ENCODE assay signal across 8 cellular contexts in genomic region chr18:47215554-47216138, GRCh38.
A peak's percentile ranks its signal among the peaks of the same experiment; 100 is the strongest.
DNase-seq lines count a peak whose midpoint lies in the region; ATAC-seq and TF ChIP-seq lines count a peak whose summit lies in the region.

No MANE protein-coding gene starts in this region.

- no peaks in the 10 kb centered on the region for H3K36me3 Mint-ChIP-seq in activated naive CD4-positive, alpha-beta T cell treated with anti-CD3 and anti-CD28 coated beads, Interleukin-2, amount 10 ng/mL, durations not matched to agents 7 days and 5 days

- CTCF ChIA-PET in activated naive CD4-positive, alpha-beta T cell treated with anti-CD3 and anti-CD28 coated beads, Interleukin-2, amount 10 ng/mL, durations not matched to agents 7 days and 5 days (lab: Charles Lee): interaction anchor here (0.7 to 2.6 kb wide), 9 partner anchors 11 to 777 kb away, joined by 3 to 11 read pairs (median 6); no protein-coding TSS in a partner anchor

- peak; percentile 60 for TF ChIP-seq CTCF in fibroblast of pulmonary artery (IDR thresholded peaks at IDR 0.05; ENCODE audit: low read length, missing control alignments)

- no peak overlapping the region for H3K27ac Mint-ChIP-seq in activated naive CD4-positive, alpha-beta T cell treated with anti-CD3 and anti-CD28 coated beads, Interleukin-2, amount 10 ng/mL, durations not matched to agents 7 days and 5 days

- ATAC-seq in SK-N-SH treated with all-trans-retinoic acid at 6 μM for 48 hours: peak; percentile 88

- H3K27me3 Mint-ChIP-seq in activated naive CD4-positive, alpha-beta T cell treated with anti-CD3 and anti-CD28 coated beads, Interleukin-2, amount 10 ng/mL, durations not matched to agents 7 days and 5 days: peaks cover 16% of the 10 kb centered on the region

- H3K4me3 Mint-ChIP-seq in activated naive CD4-positive, alpha-beta T cell treated with anti-CD3 and anti-CD28 coated beads, Interleukin-2, amount 10 ng/mL, durations not matched to agents 7 days and 5 days: no peak overlapping the region

- H3K4me3 ChIP-seq in fibroblast of pulmonary artery (replicated peaks; ENCODE audit: low read depth, low read length): no peak overlapping the region

- no peaks in the 10 kb centered on the region for H3K9me3 Mint-ChIP-seq in activated naive CD4-positive, alpha-beta T cell treated with anti-CD3 and anti-CD28 coated beads, Interleukin-2, amount 10 ng/mL, durations not matched to agents 7 days and 5 days

- DNase-seq in activated naive CD4-positive, alpha-beta T cell treated with anti-CD3 and anti-CD28 coated beads, Interleukin-2, amount 10 ng/mL, durations not matched to agents 7 days and 5 days: peak; percentile 34
- no peak for DNase-seq in activated naive CD4-positive, alpha-beta T cell treated with anti-CD3 and anti-CD28 coated beads, Interleukin-2, amount 50 U/mL, for 16 hours
- DNase-seq in MV-4-11 (lab: John Stamatoyannopoulos, UW): peak; percentile 58
- peak; percentile 72 for DNase-seq in fibroblast of pulmonary artery (ENCODE audit: low read depth)
- DNase-seq in pons (ENCODE audit: low spot score): peak; percentile 83
- DNase-seq in activated CD8-positive, alpha-beta memory T cell treated with anti-CD3 and anti-CD28 coated beads for 24 hours: no peak
- no peak for DNase-seq in activated CD4-positive, CD25-positive, alpha-beta regulatory T cell (lab: John Stamatoyannopoulos, UW)

- H3K4me1 Mint-ChIP-seq in activated naive CD4-positive, alpha-beta T cell treated with anti-CD3 and anti-CD28 coated beads, Interleukin-2, amount 10 ng/mL, durations not matched to agents 7 days and 5 days: no peaks in the 10 kb centered on the region

TF ChIP-seq in SK-N-SH treated with all-trans-retinoic acid at 6 μM for 48 hours, 23 proteins besides CTCF, POLR2A, EP300 and RAD21:
- TF ChIP-seq CSRNP3 (CRISPR knock-in tag; IDR thresholded peaks at IDR 0.05): no peak
- no peak for TF ChIP-seq ZNF565 (CRISPR knock-in tag; conservative IDR thresholded peaks at IDR 0.05; ENCODE audit: low read depth)
- TF ChIP-seq BACH2 (CRISPR knock-in tag; IDR thresholded peaks at IDR 0.05; ENCODE audit: borderline replicate concordance): no peak
- TF ChIP-seq ARNTL (CRISPR knock-in tag; IDR thresholded peaks at IDR 0.05; ENCODE audit: borderline replicate concordance, low read depth): no peak
- TF ChIP-seq OSR1 (CRISPR knock-in tag; IDR thresholded peaks at IDR 0.05): no peak
- TF ChIP-seq CSDC2 (CRISPR knock-in tag; IDR thresholded peaks at IDR 0.05): no peak
- no peak for TF ChIP-seq ZNF8 (CRISPR knock-in tag; IDR thresholded peaks at IDR 0.05)
- TF ChIP-seq GLIS3 (CRISPR knock-in tag; IDR thresholded peaks at IDR 0.05): no peak
- no peak for TF ChIP-seq TSHZ2 (CRISPR knock-in tag; IDR thresholded peaks at IDR 0.05)
- TF ChIP-seq, protein P1, sequence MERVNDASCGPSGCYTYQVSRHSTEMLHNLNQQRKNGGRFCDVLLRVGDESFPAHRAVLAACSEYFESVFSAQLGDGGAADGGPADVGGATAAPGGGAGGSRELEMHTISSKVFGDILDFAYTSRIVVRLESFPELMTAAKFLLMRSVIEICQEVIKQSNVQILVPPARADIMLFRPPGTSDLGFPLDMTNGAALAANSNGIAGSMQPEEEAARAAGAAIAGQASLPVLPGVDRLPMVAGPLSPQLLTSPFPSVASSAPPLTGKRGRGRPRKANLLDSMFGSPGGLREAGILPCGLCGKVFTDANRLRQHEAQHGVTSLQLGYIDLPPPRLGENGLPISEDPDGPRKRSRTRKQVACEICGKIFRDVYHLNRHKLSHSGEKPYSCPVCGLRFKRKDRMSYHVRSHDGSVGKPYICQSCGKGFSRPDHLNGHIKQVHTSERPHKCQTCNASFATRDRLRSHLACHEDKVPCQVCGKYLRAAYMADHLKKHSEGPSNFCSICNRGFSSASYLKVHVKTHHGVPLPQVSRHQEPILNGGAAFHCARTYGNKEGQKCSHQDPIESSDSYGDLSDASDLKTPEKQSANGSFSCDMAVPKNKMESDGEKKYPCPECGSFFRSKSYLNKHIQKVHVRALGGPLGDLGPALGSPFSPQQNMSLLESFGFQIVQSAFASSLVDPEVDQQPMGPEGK (CRISPR knock-in tag; IDR thresholded peaks at IDR 0.05; ENCODE audit: borderline replicate concordance): no peak
- TF ChIP-seq ZFP3 (CRISPR knock-in tag; IDR thresholded peaks at IDR 0.05): no peak
- TF ChIP-seq PPARA (CRISPR knock-in tag; IDR thresholded peaks at IDR 0.05; ENCODE audit: borderline replicate concordance): no peak
- no peak for TF ChIP-seq ZNF70 (CRISPR knock-in tag; IDR thresholded peaks at IDR 0.05)
- no peak for TF ChIP-seq TOX (CRISPR knock-in tag; IDR thresholded peaks at IDR 0.05; ENCODE audit: borderline replicate concordance)
- no peak for TF ChIP-seq ESRRG (CRISPR knock-in tag; IDR thresholded peaks at IDR 0.05)
- no peak for TF ChIP-seq ZC3H10 (CRISPR knock-in tag; IDR thresholded peaks at IDR 0.05)
- no peak for TF ChIP-seq ZFP30 (CRISPR knock-in tag; IDR thresholded peaks at IDR 0.05)
- TF ChIP-seq CREB5 (CRISPR knock-in tag; IDR thresholded peaks at IDR 0.05; ENCODE audit: low read depth): no peak
- no peak for TF ChIP-seq TCF4 (CRISPR knock-in tag; IDR thresholded peaks at IDR 0.05; ENCODE audit: borderline replicate concordance)
- TF ChIP-seq, protein P2, sequence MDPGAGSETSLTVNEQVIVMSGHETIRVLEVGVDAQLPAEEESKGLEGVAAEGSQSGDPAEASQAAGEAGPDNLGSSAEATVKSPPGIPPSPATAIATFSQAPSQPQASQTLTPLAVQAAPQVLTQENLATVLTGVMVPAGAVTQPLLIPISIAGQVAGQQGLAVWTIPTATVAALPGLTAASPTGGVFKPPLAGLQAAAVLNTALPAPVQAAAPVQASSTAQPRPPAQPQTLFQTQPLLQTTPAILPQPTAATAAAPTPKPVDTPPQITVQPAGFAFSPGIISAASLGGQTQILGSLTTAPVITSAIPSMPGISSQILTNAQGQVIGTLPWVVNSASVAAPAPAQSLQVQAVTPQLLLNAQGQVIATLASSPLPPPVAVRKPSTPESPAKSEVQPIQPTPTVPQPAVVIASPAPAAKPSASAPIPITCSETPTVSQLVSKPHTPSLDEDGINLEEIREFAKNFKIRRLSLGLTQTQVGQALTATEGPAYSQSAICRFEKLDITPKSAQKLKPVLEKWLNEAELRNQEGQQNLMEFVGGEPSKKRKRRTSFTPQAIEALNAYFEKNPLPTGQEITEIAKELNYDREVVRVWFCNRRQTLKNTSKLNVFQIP (CRISPR knock-in tag; IDR thresholded peaks at IDR 0.05; ENCODE audit: borderline replicate concordance, low read depth): no peak
TF ChIP-seq in SK-N-SH treated with all-trans-retinoic acid at 6 μM for 48 hours: peak in this region for 0.

Comparison
In these comparisons a context has a peak if more than half of its experiments do, and no peak if none do; other contexts are left out.
1. DNase-seq: peak in activated naive CD4-positive, alpha-beta T cell treated with anti-CD3 and anti-CD28 coated beads, Interleukin-2, amount 10 ng/mL, durations not matched to agents 7 days and 5 days (single experiment), MV-4-11 (single experiment), fibroblast of pulmonary artery (single experiment) and pons (single experiment); none in activated naive CD4-positive, alpha-beta T cell treated with anti-CD3 and anti-CD28 coated beads, Interleukin-2, amount 50 U/mL, for 16 hours (single experiment), activated CD8-positive, alpha-beta memory T cell treated with anti-CD3 and anti-CD28 coated beads for 24 hours (single experiment) and activated CD4-positive, CD25-positive, alpha-beta regulatory T cell (0 of 4).